Comparison of ENCODE assay signal across 13 cellular contexts in genomic region chr19:7857727-7858701, GRCh38. TPM values are rescaled to one million over a fixed set of nuclear protein-coding genes. Genes with fewer than 3 reads are reported as not detected.
A peak's percentile ranks its signal among the peaks of the same experiment; 100 is the strongest.
DNase-seq lines count a peak whose midpoint lies in the region; ATAC-seq, FAIRE-seq and TF ChIP-seq lines count a peak whose summit lies in the region.
"Had no signal": no experiment of that assay in that cellular context is flagged by ENCODE, and none has a peak within 500 bp of the region (broad histone marks: within the 10 kb centered on the region; RNA-seq: fewer than 3 reads in every experiment).

No MANE protein-coding gene starts in this region.

- WGBS in K562 (ENCODE audit: insufficient coverage, low coverage, missing lambda C conversion rate) = 23% methylated on average over 26 of the region's 36 CpGs
- WGBS in mesendoderm (ENCODE audit: extremely low coverage, insufficient coverage, low lambda C conversion rate) = no CpG with 5 or more reads among the region's 36 CpGs

- peaks cover 1% of the 10 kb centered on the region; the same call in 1 of the 2 replicates for H4K20me1 ChIP-seq in K562 (replicated peaks; ENCODE audit: control insufficient read depth, insufficient read depth, low read length)
- no peaks in the 10 kb centered on the region for H4K20me1 ChIP-seq in MM.1S (ENCODE audit: insufficient read depth, low read length)

- no peak overlapping the region for H3K23ac ChIP-seq in mesendoderm (ENCODE audit: low read length)

- no peak for TF ChIP-seq POLR2A in K562 (conservative IDR thresholded peaks at IDR 0.05)

- no peak overlapping the region for H3K18ac ChIP-seq in mesendoderm (ENCODE audit: low read length)

- peak overlapping the region; percentile 66; the same call in 2 of the 3 replicates for H3K27ac ChIP-seq in K562 (ENCODE audit: extremely low read depth, low read depth, low read length)
- no peak overlapping the region for H3K27ac ChIP-seq in mesendoderm (ENCODE audit: low read depth, low read length)
- no peak overlapping the region for H3K27ac ChIP-seq in MM.1S (ENCODE audit: low read length)
- H3K27ac ChIP-seq: left lung had no signal

- in situ Hi-C loops in K562 (cut with MboI) = no loop called here

- H3K36me3 ChIP-seq in K562 (ENCODE audit: control insufficient read depth, insufficient read depth, low read length) (no peaks in the 10 kb centered on the region), mesendoderm (ENCODE audit: control insufficient read depth, insufficient read depth, low read length) (no peaks in the 10 kb centered on the region), MM.1S (replicated peaks; ENCODE audit: insufficient read depth, low read length) (no peaks in the 10 kb centered on the region)

- POLR2A ChIA-PET in K562 (lab: Yijun Ruan, JAX) = interaction anchor here (0.5 to 2.9 kb wide), 7 partner anchors 11 to 27 kb away, joined by 3 to 14 read pairs (median 4); no protein-coding TSS in a partner anchor

- peak overlapping the region; percentile 67 for H3K56ac ChIP-seq in mesendoderm (ENCODE audit: low read length)

- peak; percentile 29; the same call in 1 of the 2 replicates for TF ChIP-seq EP300 in K562 (IDR thresholded peaks at IDR 0.05; ENCODE audit: low read length)

- peak; percentile 85 for DNase-seq in ELF-1 (ENCODE audit: low read depth, low spot score)
- DNase-seq in NCI-H1436 (lab: John Stamatoyannopoulos, UW) = peak; percentile 86
- DNase-seq in K562 (ENCODE audit: extremely low read depth in 1 of 4, low spot score in 3 of 4) = peak; percentile 83 to 86 (median 84)
- DNase-seq in mesendoderm = peak; percentile 92
- DNase-seq in glomerular visceral epithelial cell (ENCODE audit: extremely low spot score) = no peak
- no peak for DNase-seq in MM.1S
- DNase-seq: KG1, NCI-H748 treated with DMSO at 0.1 percent for 48 hours had no signal

- H3K79me2 ChIP-seq in K562 (ENCODE audit: control insufficient read depth, insufficient read depth, low read length) = no peaks in the 10 kb centered on the region
- H3K79me2 ChIP-seq in mesendoderm (ENCODE audit: control insufficient read depth, insufficient read depth, low read length) = no peaks in the 10 kb centered on the region
- no peaks in the 10 kb centered on the region for H3K79me2 ChIP-seq in MM.1S (ENCODE audit: low read length)

- no peak overlapping the region for H2AK5ac ChIP-seq in mesendoderm (ENCODE audit: low read length)

- TF ChIP-seq RAD21 in K562 (CRISPR knock-in tag; conservative IDR thresholded peaks at IDR 0.05 in 1 of 2, IDR thresholded peaks at IDR 0.05 in 1 of 2) = no peak

- FAIRE-seq in K562 (lab: Jason Lieb, UNC) = peak; percentile 75

- peaks cover 21 to 78% of the 10 kb centered on the region in 2 experiments for H3K4me1 ChIP-seq in K562 (replicated peaks in 1 of 2; ENCODE audit: control insufficient read depth in 2 of 2, insufficient read depth in 2 of 2, low read length in 2 of 2)
- H3K4me1 ChIP-seq in mesendoderm (ENCODE audit: control insufficient read depth, low read depth, low read length) = peaks cover 2% of the 10 kb centered on the region
- 0 out of 2 replicates have a peak, but pooled peaks cover 3% of the 10 kb centered on the region for H3K4me1 ChIP-seq in MM.1S (ENCODE audit: low read length)

- H3K4me3 ChIP-seq in K562 (peak overlapping the region; percentile 24), mesendoderm (ENCODE audit: low read length) (no peak overlapping the region), MM.1S (ENCODE audit: low read length) (no peak overlapping the region)
- H3K4me3 ChIP-seq: left lung had no signal

- H3K9me1 ChIP-seq in K562 (ENCODE audit: control insufficient read depth, insufficient read depth, low read length) = peaks cover 6% of the 10 kb centered on the region

- peak; percentile 78 for ATAC-seq in K562
- no peak for ATAC-seq in GM21723 (IDR thresholded peaks at IDR 0.05; ENCODE audit: unreplicated experiment)
- ATAC-seq: HCT116, left lung had no signal

- H3K4me2 ChIP-seq in K562 (ENCODE audit: insufficient read depth, low read length) (peak overlapping the region; percentile 74), mesendoderm (ENCODE audit: low read length) (no peak overlapping the region), MM.1S (ENCODE audit: low read depth, low read length) (no peak overlapping the region)

- H3K4ac ChIP-seq in mesendoderm (ENCODE audit: low read depth, low read length) = no peak overlapping the region

- peak in 1 of 3 experiments; percentile 27; a peak in 1 of 6 replicates for TF ChIP-seq CTCF in K562 (IDR thresholded peaks at IDR 0.05 in 2 of 3, conservative IDR thresholded peaks at IDR 0.05 in 1 of 3; ENCODE audit: insufficient read depth in 2 of 3, low read depth in 1 of 3, low read length in 3 of 3)
- TF ChIP-seq CTCF in MM.1S (IDR thresholded peaks at IDR 0.05; ENCODE audit: low read length) = no peak

- CTCF ChIA-PET in K562 (lab: Yijun Ruan, JAX; ENCODE audit: low intra/inter-chr PET ratio) = interaction anchor here (0.6 kb wide), 1 partner anchor 144 kb away, joined by 4 read pairs; no protein-coding TSS in a partner anchor

- H2BK5ac ChIP-seq in mesendoderm (ENCODE audit: low read length) = no peak overlapping the region

- H2AFZ ChIP-seq in K562 (ENCODE audit: low read depth, low read length) (peak overlapping the region; percentile 97), MM.1S (ENCODE audit: low read length) (no peak overlapping the region)

- no peak overlapping the region for H4K5ac ChIP-seq in mesendoderm (ENCODE audit: low read length)

- H3K9me2 ChIP-seq in MM.1S (replicated peaks; ENCODE audit: insufficient read depth, low read length) = no peaks in the 10 kb centered on the region

- no peaks in the 10 kb centered on the region for H3K9me3 ChIP-seq in K562 (replicated peaks; ENCODE audit: control insufficient read depth, insufficient read depth, low read depth, low read length)
- H3K9me3 ChIP-seq in MM.1S (replicated peaks; ENCODE audit: insufficient read depth, low read length) = no peaks in the 10 kb centered on the region
- H3K9me3 ChIP-seq: left lung had no signal

- no peaks in the 10 kb centered on the region for H3K27me3 ChIP-seq in K562 (ENCODE audit: control insufficient read depth in 2 of 2, insufficient read depth in 2 of 2, low read length in 2 of 2)
- H3K27me3 ChIP-seq in mesendoderm (ENCODE audit: insufficient read depth, low read length, poor library complexity) = no peaks in the 10 kb centered on the region
- peaks cover 34% of the 10 kb centered on the region for H3K27me3 ChIP-seq in MM.1S (replicated peaks; ENCODE audit: insufficient read depth, low read length)

- intact Hi-C loops in K562 (cut with micrococcal nuclease) = no loop called here

- H4K8ac ChIP-seq in mesendoderm (ENCODE audit: low read depth, low read length) = no peak overlapping the region

- no peak overlapping the region for H2BK120ac ChIP-seq in mesendoderm (ENCODE audit: low read depth, low read length)

- BruUV-seq in K562 (replicated peaks; lab: Mats Ljungman, UMichigan) = no TSS peak

- H3K9ac ChIP-seq in K562 (ENCODE audit: insufficient read depth in 1 of 2, low read depth in 2 of 2, low read length in 2 of 2) = peak overlapping the region; percentile 59 to 88
- no peak overlapping the region for H3K9ac ChIP-seq in mesendoderm (ENCODE audit: low read length)
- no peak overlapping the region for H3K9ac ChIP-seq in MM.1S (ENCODE audit: low read length)

- H3K79me1 ChIP-seq in mesendoderm (ENCODE audit: low read length) = no peaks in the 10 kb centered on the region

- H3F3A ChIP-seq in MM.1S (ENCODE audit: insufficient read depth, low read length) = no peaks in the 10 kb centered on the region

- H2BK15ac ChIP-seq in mesendoderm (replicated peaks; ENCODE audit: low read depth) = no peak overlapping the region

RNA-seq across cellular contexts. Expression of gene PRR36, which starts 16.2 kb away (rescaled TPM):
- total RNA-seq in K562 (2011; cell fraction: chromatin; rRNA removed; ENCODE audit: low replicate concordance) = 0.14 and 0.35 TPM in 2 replicates
- total RNA-seq in K562 (2011; cell fraction: nucleolus; rRNA removed) = 0.17 and 0.26 TPM in 2 replicates
- 0.22 and 0.53 TPM in 2 replicates for total RNA-seq in K562 (2011; cell fraction: nucleoplasm; rRNA removed)
- total RNA-seq in K562 (2014; rRNA removed) (0.05 TPM in 1 of 2 replicates, not detected in the other), K562 (2014; rRNA removed; fragmentation: Illumina TruSeq; extraction: Trizol) (not detected in 2 replicates), K562 (2015; rRNA removed; fragmentation: Illumina TruSeq; extraction: Trizol) (0.04 TPM in 1 of 2 replicates, not detected in the other), K562 (2021) (0.29 and 0.42 TPM in 2 replicates)
- polyA plus RNA-seq in K562 (2011; rRNA removed) (0.07 TPM in 1 of 2 replicates, not detected in the other), K562 (2014; fragmentation: Illumina TruSeq; extraction: Trizol) (0.06 and 0.14 TPM in 2 replicates), K562 (2014; fragmentation: Nextera tagmentation; extraction: Ambion mirVana) (not detected), K562 (2014; rRNA removed) (not detected in 2 replicates)
- polyA plus RNA-seq in K562 (2011; cell fraction: cytosol; rRNA removed) = 0.09 and 0.13 TPM in 2 replicates
- polyA plus RNA-seq in K562 (2011; cell fraction: nucleus; rRNA removed) = 0.25 and 0.30 TPM in 2 replicates
- 0.16 and 0.22 TPM in 2 replicates for polyA plus RNA-seq in K562 (2012)
- polyA minus RNA-seq in K562 (2011; rRNA and poly(A)+ RNA removed) = 0.06 TPM in 1 of 2 replicates, not detected in the other
- polyA minus RNA-seq in K562 (2011; cell fraction: cytosol; rRNA and poly(A)+ RNA removed) = 0.29 and 0.82 TPM in 2 replicates
- 0.11 and 0.13 TPM in 2 replicates for polyA minus RNA-seq in K562 (2011; cell fraction: nucleus; rRNA and poly(A)+ RNA removed)
- 4.7 TPM for polyA plus RNA-seq in mesendoderm (2013, experiment 1 of 2)
- 4.6 TPM for polyA plus RNA-seq in mesendoderm (2013, experiment 2 of 2)
- total RNA-seq: omental fat pad had no signal

RNA-seq across cellular contexts. Expression of gene EVI5L, which starts 28.0 kb away (rescaled TPM):
- total RNA-seq in K562 (2011; cell fraction: chromatin; rRNA removed; ENCODE audit: low replicate concordance) = 2.9 and 11.6 TPM in 2 replicates
- total RNA-seq in K562 (2011; cell fraction: nucleolus; rRNA removed) = 6.2 and 7.6 TPM in 2 replicates
- 3.4 and 4.6 TPM in 2 replicates for total RNA-seq in K562 (2011; cell fraction: nucleoplasm; rRNA removed)
- 1.0 and 1.1 TPM in 2 replicates for total RNA-seq in K562 (2014; rRNA removed)
- total RNA-seq in K562 (2014; rRNA removed; fragmentation: Illumina TruSeq; extraction: Trizol) = 0.13 and 0.76 TPM in 2 replicates
- 0.53 and 0.69 TPM in 2 replicates for total RNA-seq in K562 (2015; rRNA removed; fragmentation: Illumina TruSeq; extraction: Trizol)
- 1.8 and 1.9 TPM in 2 replicates for total RNA-seq in K562 (2021)
- 1.4 and 2.8 TPM in 2 replicates for polyA plus RNA-seq in K562 (2011; rRNA removed)
- polyA plus RNA-seq in K562 (2011; cell fraction: cytosol; rRNA removed) = 2.5 and 3.6 TPM in 2 replicates
- polyA plus RNA-seq in K562 (2011; cell fraction: nucleus; rRNA removed) = 4.8 and 5.7 TPM in 2 replicates
- 1.2 and 5.4 TPM in 2 replicates for polyA plus RNA-seq in K562 (2012)
- 1.5 TPM in 2 replicates for polyA plus RNA-seq in K562 (2014; fragmentation: Illumina TruSeq; extraction: Trizol)
- polyA plus RNA-seq in K562 (2014; fragmentation: Nextera tagmentation; extraction: Ambion mirVana) = not detected
- polyA plus RNA-seq in K562 (2014; rRNA removed) = 1.00 and 1.2 TPM in 2 replicates
- 2.9 and 3.4 TPM in 2 replicates for polyA minus RNA-seq in K562 (2011; rRNA and poly(A)+ RNA removed)
- polyA minus RNA-seq in K562 (2011; cell fraction: cytosol; rRNA and poly(A)+ RNA removed) = 3.0 and 3.9 TPM in 2 replicates
- polyA minus RNA-seq in K562 (2011; cell fraction: nucleus; rRNA and poly(A)+ RNA removed) = 3.5 and 5.4 TPM in 2 replicates
- 1.5 TPM for polyA plus RNA-seq in mesendoderm (2013, experiment 1 of 2)
- 1.5 TPM for polyA plus RNA-seq in mesendoderm (2013, experiment 2 of 2)

RNA-seq across cellular contexts. Expression of gene LRRC8E, which starts 30.3 kb away (rescaled TPM):
- 12.2 and 21.7 TPM in 2 replicates for total RNA-seq in K562 (2011; cell fraction: chromatin; rRNA removed; ENCODE audit: low replicate concordance)
- 17.6 and 21.2 TPM in 2 replicates for total RNA-seq in K562 (2011; cell fraction: nucleolus; rRNA removed)
- 11.2 and 13.3 TPM in 2 replicates for total RNA-seq in K562 (2011; cell fraction: nucleoplasm; rRNA removed)
- 4.8 TPM in 2 replicates for total RNA-seq in K562 (2014; rRNA removed)
- total RNA-seq in K562 (2014; rRNA removed; fragmentation: Illumina TruSeq; extraction: Trizol) = 1.4 and 3.2 TPM in 2 replicates
- total RNA-seq in K562 (2015; rRNA removed; fragmentation: Illumina TruSeq; extraction: Trizol) = 2.6 and 3.1 TPM in 2 replicates
- total RNA-seq in K562 (2021) = 5.7 and 7.1 TPM in 2 replicates
- 5.3 and 6.2 TPM in 2 replicates for polyA plus RNA-seq in K562 (2011; rRNA removed)
- polyA plus RNA-seq in K562 (2011; cell fraction: cytosol; rRNA removed) = 4.5 and 8.1 TPM in 2 replicates
- 4.7 and 5.5 TPM in 2 replicates for polyA plus RNA-seq in K562 (2011; cell fraction: nucleus; rRNA removed)
- 3.0 and 3.6 TPM in 2 replicates for polyA plus RNA-seq in K562 (2012)
- 3.5 and 4.9 TPM in 2 replicates for polyA plus RNA-seq in K562 (2014; fragmentation: Illumina TruSeq; extraction: Trizol)
- polyA plus RNA-seq in K562 (2014; fragmentation: Nextera tagmentation; extraction: Ambion mirVana) = under 1 TPM in 1 of 2 experiments, not detected in 1; 0.08 TPM
- polyA plus RNA-seq in K562 (2014; rRNA removed) = 1.7 and 3.5 TPM in 2 replicates
- 4.9 and 6.5 TPM in 2 replicates for polyA minus RNA-seq in K562 (2011; rRNA and poly(A)+ RNA removed)
- 5.1 and 6.6 TPM in 2 replicates for polyA minus RNA-seq in K562 (2011; cell fraction: cytosol; rRNA and poly(A)+ RNA removed)
- 2.3 and 3.1 TPM in 2 replicates for polyA minus RNA-seq in K562 (2011; cell fraction: nucleus; rRNA and poly(A)+ RNA removed)
- 0.88 TPM for polyA plus RNA-seq in mesendoderm (2013, experiment 1 of 2)
- polyA plus RNA-seq in mesendoderm (2013, experiment 2 of 2) = 1.0 TPM
- total RNA-seq: activated naive CD4-positive, alpha-beta T cell treated with anti-CD3 and anti-CD28 coated beads, Interleukin-2, amount 50 U/mL, for 72 hours had no signal

RNA-seq across cellular contexts. Expression of gene MAP2K7, which starts 45.7 kb away (rescaled TPM):
- 34.2 and 92.8 TPM in 2 replicates for total RNA-seq in K562 (2011; cell fraction: chromatin; rRNA removed; ENCODE audit: low replicate concordance)
- 57.2 and 57.4 TPM in 2 replicates for total RNA-seq in K562 (2011; cell fraction: nucleolus; rRNA removed)
- total RNA-seq in K562 (2011; cell fraction: nucleoplasm; rRNA removed) = 41.1 and 52.7 TPM in 2 replicates
- total RNA-seq in K562 (2014; rRNA removed) (19.4 and 23.9 TPM in 2 replicates), K562 (2014; rRNA removed; fragmentation: Illumina TruSeq; extraction: Trizol) (3.1 and 4.1 TPM in 2 replicates), K562 (2015; rRNA removed; fragmentation: Illumina TruSeq; extraction: Trizol) (11.3 and 12.3 TPM in 2 replicates), K562 (2021) (43.8 and 45.8 TPM in 2 replicates)
- polyA plus RNA-seq in K562 (2011; rRNA removed) (14.9 and 15.7 TPM in 2 replicates), K562 (2014; fragmentation: Illumina TruSeq; extraction: Trizol) (14.1 and 27.3 TPM in 2 replicates), K562 (2014; fragmentation: Nextera tagmentation; extraction: Ambion mirVana) (under 1 TPM; 0.51 to 0.99 TPM), K562 (2014; rRNA removed) (37.6 and 40.1 TPM in 2 replicates)
- 16.0 and 27.0 TPM in 2 replicates for polyA plus RNA-seq in K562 (2011; cell fraction: cytosol; rRNA removed)
- 39.0 and 61.8 TPM in 2 replicates for polyA plus RNA-seq in K562 (2011; cell fraction: nucleus; rRNA removed)
- 29.3 and 31.2 TPM in 2 replicates for polyA plus RNA-seq in K562 (2012)
- polyA minus RNA-seq in K562 (2011; rRNA and poly(A)+ RNA removed) = 4.7 and 7.6 TPM in 2 replicates
- 17.0 and 17.8 TPM in 2 replicates for polyA minus RNA-seq in K562 (2011; cell fraction: cytosol; rRNA and poly(A)+ RNA removed)
- polyA minus RNA-seq in K562 (2011; cell fraction: nucleus; rRNA and poly(A)+ RNA removed) = 14.3 and 15.6 TPM in 2 replicates
- polyA plus RNA-seq in mesendoderm (2013, experiment 1 of 2) = 27.9 TPM
- polyA plus RNA-seq in mesendoderm (2013, experiment 2 of 2) = 27.3 TPM

RNA-seq across cellular contexts. Expression of gene TGFBR3L, which starts 56.6 kb away (rescaled TPM):
- 0.69 TPM in 1 of 2 replicates, not detected in the other for total RNA-seq in K562 (2011; cell fraction: chromatin; rRNA removed; ENCODE audit: low replicate concordance)
- total RNA-seq in K562 (2011; cell fraction: nucleolus; rRNA removed) = 0.33 TPM in 1 of 2 replicates, not detected in the other
- total RNA-seq in K562 (2011; cell fraction: nucleoplasm; rRNA removed) = not detected in 2 replicates
- total RNA-seq in K562 (2014; rRNA removed) (not detected in 2 replicates), K562 (2014; rRNA removed; fragmentation: Illumina TruSeq; extraction: Trizol) (not detected in 2 replicates), K562 (2015; rRNA removed; fragmentation: Illumina TruSeq; extraction: Trizol) (not detected in 2 replicates), K562 (2021) (0.18 TPM in 1 of 2 replicates, not detected in the other)
- polyA plus RNA-seq in K562 (2011; rRNA removed) (0.08 TPM in 1 of 2 replicates, not detected in the other), K562 (2014; fragmentation: Illumina TruSeq; extraction: Trizol) (not detected in 2 replicates), K562 (2014; fragmentation: Nextera tagmentation; extraction: Ambion mirVana) (not detected), K562 (2014; rRNA removed) (not detected in 2 replicates)
- 0.09 TPM in 2 replicates for polyA plus RNA-seq in K562 (2011; cell fraction: cytosol; rRNA removed)
- polyA plus RNA-seq in K562 (2011; cell fraction: nucleus; rRNA removed) = 0.15 and 0.58 TPM in 2 replicates
- polyA plus RNA-seq in K562 (2012) = 0.26 and 0.28 TPM in 2 replicates
- not detected in 2 replicates for polyA minus RNA-seq in K562 (2011; rRNA and poly(A)+ RNA removed)
- not detected in 2 replicates for polyA minus RNA-seq in K562 (2011; cell fraction: cytosol; rRNA and poly(A)+ RNA removed)
- not detected in 2 replicates for polyA minus RNA-seq in K562 (2011; cell fraction: nucleus; rRNA and poly(A)+ RNA removed)
- polyA plus RNA-seq in mesendoderm (2013, experiment 1 of 2) = 0.69 TPM
- polyA plus RNA-seq in mesendoderm (2013, experiment 2 of 2) = 0.69 TPM
- total RNA-seq: omental fat pad had no signal

Comparison
In these comparisons a context has a peak if more than half of its experiments do, and no peak if none do; other contexts are left out.
1. DNase-seq: peak in ELF-1 (single experiment), NCI-H1436 (single experiment), K562 (4 of 4) and mesendoderm (single experiment); none in glomerular visceral epithelial cell (single experiment) and MM.1S (single experiment).
2. H3K9ac ChIP-seq: peak in K562 (2 of 2); none in mesendoderm (single experiment) and MM.1S (single experiment).